Comparison of ENCODE assay signal across 21 cellular contexts in genomic region chr1:14261395-14261794, GRCh38.
"Had no signal": no experiment of that assay in that cellular context is flagged by ENCODE, and none has a peak within 500 bp of the region (broad histone marks: within the 10 kb centered on the region; RNA-seq: fewer than 3 reads in every experiment).

No MANE protein-coding gene starts in this region.

- H3K27me3 Mint-ChIP-seq: activated CD4-positive, alpha-beta memory T cell treated with anti-CD3 and anti-CD28 coated beads, Interleukin-2, amount 10 ng/mL, durations not matched to agents 7 days and 5 days had no signal

- H2AFZ ChIP-seq: hepatocyte had no signal

- H3K27ac ChIP-seq: hepatocyte, pancreas, psoas muscle, tibial artery had no signal

- H3K36me3 ChIP-seq: pancreas, tibial artery had no signal

- H3K79me2 ChIP-seq: hepatocyte had no signal

- H3K27me3 ChIP-seq: hepatocyte had no signal

- DNase-seq: activated CD4-positive, alpha-beta memory T cell treated with anti-CD3 and anti-CD28 coated beads, Interleukin-2, amount 10 ng/mL, durations not matched to agents 7 days and 5 days; activated CD4-positive, alpha-beta T cell treated with anti-CD3 and anti-CD28 coated beads for 48 hours; activated effector memory CD4-positive, alpha-beta T cell treated with anti-CD3 and anti-CD28 coated beads, Interleukin-2, amount 50 U/mL, for 16 hours; activated naive CD4-positive, alpha-beta T cell treated with anti-CD3 and anti-CD28 coated beads, Interleukin-2, amount 10 ng/mL, durations not matched to agents 7 days and 5 days; activated T-cell treated with anti-CD3 and anti-CD28 coated beads for 4 hours; amygdala; effector CD8-positive, alpha-beta T cell; erythroblast; foreskin fibroblast; immature natural killer cell; left ventricle myocardium superior; mammary epithelial cell; midbrain; natural killer cell; pancreas; psoas muscle; right cardiac atrium; stimulated activated CD4-positive, alpha-beta T cell treated with anti-CD3 and anti-CD28 coated beads, Interleukin-4, amount 100 ng/mL, for 24 hours; stimulated activated naive CD4-positive, alpha-beta T cell treated with Interleukin-2 at 50 U/mL for 16 hours; tibial artery had no signal

- H3K36me3 Mint-ChIP-seq: activated naive CD4-positive, alpha-beta T cell treated with anti-CD3 and anti-CD28 coated beads, Interleukin-2, amount 10 ng/mL, durations not matched to agents 7 days and 5 days; immature natural killer cell; natural killer cell had no signal

- H3K4me1 ChIP-seq: pancreas, psoas muscle, tibial artery had no signal

- H3K4me3 Mint-ChIP-seq: activated CD4-positive, alpha-beta memory T cell treated with anti-CD3 and anti-CD28 coated beads, Interleukin-2, amount 10 ng/mL, durations not matched to agents 7 days and 5 days; activated naive CD4-positive, alpha-beta T cell treated with anti-CD3 and anti-CD28 coated beads, Interleukin-2, amount 10 ng/mL, durations not matched to agents 7 days and 5 days; immature natural killer cell; natural killer cell had no signal

- H3K9me3 Mint-ChIP-seq: activated naive CD4-positive, alpha-beta T cell treated with anti-CD3 and anti-CD28 coated beads, Interleukin-2, amount 10 ng/mL, durations not matched to agents 7 days and 5 days; immature natural killer cell; natural killer cell had no signal

- H3K4me2 ChIP-seq: hepatocyte had no signal

- H3K27ac Mint-ChIP-seq: activated CD4-positive, alpha-beta memory T cell treated with anti-CD3 and anti-CD28 coated beads, Interleukin-2, amount 10 ng/mL, durations not matched to agents 7 days and 5 days; activated naive CD4-positive, alpha-beta T cell treated with anti-CD3 and anti-CD28 coated beads, Interleukin-2, amount 10 ng/mL, durations not matched to agents 7 days and 5 days; immature natural killer cell; natural killer cell had no signal

- H3K4me3 ChIP-seq: hepatocyte, pancreas, psoas muscle, tibial artery had no signal

- ATAC-seq: left ventricle myocardium superior, natural killer cell, pancreas, psoas muscle, right cardiac atrium had no signal

- H3K9me3 ChIP-seq: pancreas, psoas muscle, tibial artery had no signal

- H3K4me1 Mint-ChIP-seq: activated CD4-positive, alpha-beta memory T cell treated with anti-CD3 and anti-CD28 coated beads, Interleukin-2, amount 10 ng/mL, durations not matched to agents 7 days and 5 days; activated naive CD4-positive, alpha-beta T cell treated with anti-CD3 and anti-CD28 coated beads, Interleukin-2, amount 10 ng/mL, durations not matched to agents 7 days and 5 days; immature natural killer cell; natural killer cell had no signal
